1 cellular context compared by ENCODE assay signal in the genomic region with DNA sequence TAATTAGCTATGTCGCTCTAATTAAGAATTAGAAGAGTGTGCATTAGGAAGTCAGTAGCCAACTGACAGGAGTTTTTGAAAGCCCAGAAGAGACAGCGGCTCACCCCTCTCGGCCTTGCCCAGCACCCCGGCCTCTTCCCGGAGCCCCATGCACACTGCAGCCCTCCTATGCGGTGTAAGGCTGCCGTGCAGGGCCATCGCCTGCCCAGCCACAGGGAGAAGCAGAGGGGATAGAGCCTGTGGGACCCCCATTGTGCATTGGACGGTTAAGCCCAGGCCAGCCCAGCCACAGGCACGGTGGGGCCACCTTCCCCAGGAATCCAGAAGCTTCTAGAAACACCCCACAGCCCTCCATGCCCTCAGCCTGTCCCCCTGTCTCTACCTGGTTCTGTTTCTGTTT.
TF ChIP-seq lines count a peak whose summit lies in the region.

No MANE protein-coding gene starts in this region.

TF ChIP-seq in K562, 482 proteins besides CTCF, POLR2A, EP300 and RAD21 (continued from another document):
- TF ChIP-seq, protein P1, sequence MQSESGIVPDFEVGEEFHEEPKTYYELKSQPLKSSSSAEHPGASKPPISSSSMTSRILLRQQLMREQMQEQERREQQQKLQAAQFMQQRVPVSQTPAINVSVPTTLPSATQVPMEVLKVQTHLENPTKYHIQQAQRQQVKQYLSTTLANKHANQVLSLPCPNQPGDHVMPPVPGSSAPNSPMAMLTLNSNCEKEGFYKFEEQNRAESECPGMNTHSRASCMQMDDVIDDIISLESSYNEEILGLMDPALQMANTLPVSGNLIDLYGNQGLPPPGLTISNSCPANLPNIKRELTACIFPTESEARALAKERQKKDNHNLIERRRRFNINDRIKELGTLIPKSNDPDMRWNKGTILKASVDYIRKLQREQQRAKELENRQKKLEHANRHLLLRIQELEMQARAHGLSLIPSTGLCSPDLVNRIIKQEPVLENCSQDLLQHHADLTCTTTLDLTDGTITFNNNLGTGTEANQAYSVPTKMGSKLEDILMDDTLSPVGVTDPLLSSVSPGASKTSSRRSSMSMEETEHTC (IDR thresholded peaks at IDR 0.05): no peak
- no peak for TF ChIP-seq HDAC2 (IDR thresholded peaks at IDR 0.05)
- TF ChIP-seq, protein P2, sequence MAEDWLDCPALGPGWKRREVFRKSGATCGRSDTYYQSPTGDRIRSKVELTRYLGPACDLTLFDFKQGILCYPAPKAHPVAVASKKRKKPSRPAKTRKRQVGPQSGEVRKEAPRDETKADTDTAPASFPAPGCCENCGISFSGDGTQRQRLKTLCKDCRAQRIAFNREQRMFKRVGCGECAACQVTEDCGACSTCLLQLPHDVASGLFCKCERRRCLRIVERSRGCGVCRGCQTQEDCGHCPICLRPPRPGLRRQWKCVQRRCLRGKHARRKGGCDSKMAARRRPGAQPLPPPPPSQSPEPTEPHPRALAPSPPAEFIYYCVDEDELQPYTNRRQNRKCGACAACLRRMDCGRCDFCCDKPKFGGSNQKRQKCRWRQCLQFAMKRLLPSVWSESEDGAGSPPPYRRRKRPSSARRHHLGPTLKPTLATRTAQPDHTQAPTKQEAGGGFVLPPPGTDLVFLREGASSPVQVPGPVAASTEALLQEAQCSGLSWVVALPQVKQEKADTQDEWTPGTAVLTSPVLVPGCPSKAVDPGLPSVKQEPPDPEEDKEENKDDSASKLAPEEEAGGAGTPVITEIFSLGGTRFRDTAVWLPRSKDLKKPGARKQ (CRISPR knock-in tag; IDR thresholded peaks at IDR 0.05): no peak
- no peak for TF ChIP-seq ZNF175 (CRISPR knock-in tag; IDR thresholded peaks at IDR 0.05; ENCODE audit: low read depth)
TF ChIP-seq in K562: peak in this region for 0.
